In genomic region chr14:102645746-102646440, GRCh38 we compare ENCODE assay signal across 1 cellular context.
TF ChIP-seq lines count a peak whose summit lies in the region.

No MANE protein-coding gene starts in this region.

TF ChIP-seq in K562, 482 proteins besides CTCF, POLR2A, EP300 and RAD21 (continued from another document):
- TF ChIP-seq PCBP2 (IDR thresholded peaks at IDR 0.05; ENCODE audit: low read depth, low read length, poor library complexity, severe bottlenecking), result no peak
- peak; percentile 61 for TF ChIP-seq JUND (IDR thresholded peaks at IDR 0.05; ENCODE audit: borderline replicate concordance, low read depth, low read length)
- TF ChIP-seq JUND (tag; IDR thresholded peaks at IDR 0.05; ENCODE audit: borderline replicate concordance, low read depth, low read length), result no peak
- peak; percentile 24; the same call in 1 of the 2 replicates for TF ChIP-seq PKNOX1 (IDR thresholded peaks at IDR 0.05)
- TF ChIP-seq ARID3A (IDR thresholded peaks at IDR 0.05; ENCODE audit: borderline replicate concordance, low read depth, low read length), result 0 out of 2 replicates have a peak, but pooled peaks have one; percentile 68
- TF ChIP-seq SMARCE1 (IDR thresholded peaks at IDR 0.05), result peak; percentile 32; the same call in 1 of the 2 replicates
- peak; percentile 7 for TF ChIP-seq TBP (optimal IDR thresholded peaks at IDR 0.05; ENCODE audit: low read depth, low read length)
- peak; percentile 78; the same call in 1 of the 2 replicates for TF ChIP-seq CEBPG (CRISPR knock-in tag; IDR thresholded peaks at IDR 0.05)
- peak; percentile 72 to 73; a peak in 3 of 4 replicates for TF ChIP-seq CEBPG (tag; conservative IDR thresholded peaks at IDR 0.05 in 1 of 2, IDR thresholded peaks at IDR 0.05 in 1 of 2)
- no peak for TF ChIP-seq ZNF507 (tag; conservative IDR thresholded peaks at IDR 0.05)
- TF ChIP-seq NCOR1 (IDR thresholded peaks at IDR 0.05), result peak; percentile 76
- peak; percentile 45 for TF ChIP-seq EP400 (IDR thresholded peaks at IDR 0.05)
- peak; percentile 87 for TF ChIP-seq DPF2 (IDR thresholded peaks at IDR 0.05)
- peak; percentile 52; the same call in 1 of the 2 replicates for TF ChIP-seq CC2D1A (IDR thresholded peaks at IDR 0.05)
- peak; percentile 43; the same call in 1 of the 2 replicates for TF ChIP-seq POLR2AphosphoS5 (IDR thresholded peaks at IDR 0.05; ENCODE audit: control insufficient read depth, insufficient read depth, low read depth, low read length)
- peak; percentile 57; the same call in 1 of the 2 replicates for TF ChIP-seq PML (IDR thresholded peaks at IDR 0.05; ENCODE audit: low read length)
- no peak for TF ChIP-seq SIX5 (IDR thresholded peaks at IDR 0.05; ENCODE audit: borderline replicate concordance in 1 of 2, insufficient read depth in 1 of 2, low read depth in 1 of 2, low read length in 2 of 2)
- peak; percentile 72 for TF ChIP-seq CBFA2T2 (conservative IDR thresholded peaks at IDR 0.05)
- TF ChIP-seq CBX2 (IDR thresholded peaks at IDR 0.05; ENCODE audit: insufficient read depth, low read length, poor library complexity, severe bottlenecking), result no peak
- TF ChIP-seq HDAC3 (IDR thresholded peaks at IDR 0.05; ENCODE audit: borderline replicate concordance, partially characterized antibody), result peak; percentile 44
- TF ChIP-seq MTA2 (IDR thresholded peaks at IDR 0.05; ENCODE audit: low read depth), result 0 out of 2 replicates have a peak, but pooled peaks have one; percentile 33
- peak; percentile 58; the same call in 1 of the 2 replicates for TF ChIP-seq NBN (IDR thresholded peaks at IDR 0.05; ENCODE audit: low read depth)
- peak; percentile 32; the same call in 1 of the 2 replicates for TF ChIP-seq CREM (IDR thresholded peaks at IDR 0.05; ENCODE audit: low read depth)
- TF ChIP-seq MEIS2 (IDR thresholded peaks at IDR 0.05; ENCODE audit: partially characterized antibody), result peak; percentile 47
- peak; percentile 65 for TF ChIP-seq TFAP4 (CRISPR knock-in tag; IDR thresholded peaks at IDR 0.05; ENCODE audit: borderline replicate concordance)
- no peak for TF ChIP-seq HNRNPK (IDR thresholded peaks at IDR 0.05; ENCODE audit: low read depth, low read length, poor library complexity, severe bottlenecking)
- peak; percentile 60 for TF ChIP-seq CEBPB (tag; IDR thresholded peaks at IDR 0.05)
- TF ChIP-seq TCF15 (CRISPR knock-in tag; IDR thresholded peaks at IDR 0.05), result no peak
- TF ChIP-seq ZNF589 (CRISPR knock-in tag; IDR thresholded peaks at IDR 0.05; ENCODE audit: low read depth), result no peak
- TF ChIP-seq RCOR1 (IDR thresholded peaks at IDR 0.05; ENCODE audit: borderline replicate concordance in 1 of 2, low read depth in 2 of 2, low read length in 2 of 2), result peak in 1 of 2 experiments; percentile 67; a peak in 2 of 4 replicates
- TF ChIP-seq EHMT2 (IDR thresholded peaks at IDR 0.05), result no peak; the same call in 1 of the 2 replicates
- TF ChIP-seq FOXM1 (IDR thresholded peaks at IDR 0.05; ENCODE audit: low read depth), result 0 out of 2 replicates have a peak, but pooled peaks have one; percentile 49
- TF ChIP-seq FOXM1 (CRISPR knock-in tag; IDR thresholded peaks at IDR 0.05; ENCODE audit: low read depth), result no peak
- TF ChIP-seq MECOM (CRISPR knock-in tag; IDR thresholded peaks at IDR 0.05), result peak; percentile 77
- TF ChIP-seq CBFA2T3 (IDR thresholded peaks at IDR 0.05), result peak; percentile 88
- peak; percentile 71; the same call in 1 of the 2 replicates for TF ChIP-seq ATF3 (IDR thresholded peaks at IDR 0.05)
- no peak for TF ChIP-seq ATF3 (CRISPR knock-in tag; conservative IDR thresholded peaks at IDR 0.05)
- TF ChIP-seq SMAD4 (CRISPR knock-in tag; conservative IDR thresholded peaks at IDR 0.05), result peak; percentile 55
- no peak for TF ChIP-seq MAFF (IDR thresholded peaks at IDR 0.05; ENCODE audit: low read length)
